In genomic region chr19:48718711-48719231, GRCh38 we compare ENCODE assay signal across 1 cellular context.
TF ChIP-seq lines count a peak whose summit lies in the region.

No MANE protein-coding gene starts in this region.

TF ChIP-seq in HepG2, 621 proteins besides CTCF, POLR2A, EP300 and RAD21 (continued from another document and continues in another):
- TF ChIP-seq ZNF3 (CRISPR knock-in tag; IDR thresholded peaks at IDR 0.05): no peak
- TF ChIP-seq ZBTB7B (CRISPR knock-in tag; IDR thresholded peaks at IDR 0.05): peak; percentile 88
- TF ChIP-seq ZNF629 (CRISPR knock-in tag; conservative IDR thresholded peaks at IDR 0.05): peak; percentile 3; the same call in 1 of the 2 replicates
- no peak for TF ChIP-seq ZNF567 (CRISPR knock-in tag; IDR thresholded peaks at IDR 0.05; ENCODE audit: borderline replicate concordance)
- TF ChIP-seq NBN (conservative IDR thresholded peaks at IDR 0.05): no peak
- peak; percentile 59; the same call in 1 of the 2 replicates for TF ChIP-seq MAX (IDR thresholded peaks at IDR 0.05)
- no peak for TF ChIP-seq CEBPB (IDR thresholded peaks at IDR 0.05; ENCODE audit: borderline replicate concordance, low read depth, low read length)
- peak; percentile 85 for TF ChIP-seq PATZ1 (CRISPR knock-in tag; IDR thresholded peaks at IDR 0.05)
- TF ChIP-seq ZNF580 (CRISPR knock-in tag; IDR thresholded peaks at IDR 0.05; ENCODE audit: borderline replicate concordance, low read depth): no peak
- TF ChIP-seq EED (CRISPR knock-in tag; IDR thresholded peaks at IDR 0.05): no peak
- TF ChIP-seq ZMYM2 (CRISPR knock-in tag; IDR thresholded peaks at IDR 0.05): no peak
- no peak for TF ChIP-seq IRF9 (CRISPR knock-in tag; IDR thresholded peaks at IDR 0.05; ENCODE audit: borderline replicate concordance)
- no peak for TF ChIP-seq ZNF607 (CRISPR knock-in tag; IDR thresholded peaks at IDR 0.05; ENCODE audit: borderline replicate concordance)
- no peak for TF ChIP-seq ZFAT (CRISPR knock-in tag; conservative IDR thresholded peaks at IDR 0.05)
- no peak for TF ChIP-seq ZNF781 (CRISPR knock-in tag; IDR thresholded peaks at IDR 0.05; ENCODE audit: borderline replicate concordance, not compliant biosample characterization)
- no peak for TF ChIP-seq SMC3 (IDR thresholded peaks at IDR 0.05; ENCODE audit: low read length)
- no peak for TF ChIP-seq CBX2 (IDR thresholded peaks at IDR 0.05; ENCODE audit: low read depth, low read length)
- TF ChIP-seq CBX2 (CRISPR knock-in tag; IDR thresholded peaks at IDR 0.05; ENCODE audit: low read depth): no peak
- TF ChIP-seq ATF7 (IDR thresholded peaks at IDR 0.05): no peak
- no peak for TF ChIP-seq ATF7 (CRISPR knock-in tag; IDR thresholded peaks at IDR 0.05)
- no peak for TF ChIP-seq STAT6 (CRISPR knock-in tag; IDR thresholded peaks at IDR 0.05; ENCODE audit: borderline replicate concordance)
- TF ChIP-seq ZNF207 (IDR thresholded peaks at IDR 0.05; ENCODE audit: borderline replicate concordance): no peak
- TF ChIP-seq ZNF780A (CRISPR knock-in tag; IDR thresholded peaks at IDR 0.05): no peak
- no peak for TF ChIP-seq ZNF10 (CRISPR knock-in tag; IDR thresholded peaks at IDR 0.05; ENCODE audit: borderline replicate concordance, low read depth)
- TF ChIP-seq ZNF563 (CRISPR knock-in tag; IDR thresholded peaks at IDR 0.05): no peak
- TF ChIP-seq ZNF710 (CRISPR knock-in tag; IDR thresholded peaks at IDR 0.05; ENCODE audit: borderline replicate concordance): no peak; the same call in 1 of the 2 replicates
- no peak for TF ChIP-seq BRCA1 (CRISPR knock-in tag; IDR thresholded peaks at IDR 0.05)
- TF ChIP-seq ZNF281 (CRISPR knock-in tag; IDR thresholded peaks at IDR 0.05; ENCODE audit: borderline replicate concordance): peak; percentile 96
- no peak for TF ChIP-seq ZNF772 (CRISPR knock-in tag; IDR thresholded peaks at IDR 0.05)
- TF ChIP-seq TBL1XR1 (IDR thresholded peaks at IDR 0.05; ENCODE audit: borderline replicate concordance, low read length, partially characterized antibody): peak; percentile 95
- TF ChIP-seq MAFK (conservative IDR thresholded peaks at IDR 0.05 in 1 of 2, IDR thresholded peaks at IDR 0.05 in 1 of 2; ENCODE audit: low read length in 2 of 2): no peak
- no peak for TF ChIP-seq SATB2 (CRISPR knock-in tag; IDR thresholded peaks at IDR 0.05)
- TF ChIP-seq ZNF790 (CRISPR knock-in tag; IDR thresholded peaks at IDR 0.05; ENCODE audit: borderline replicate concordance): no peak
- TF ChIP-seq TBX3 (IDR thresholded peaks at IDR 0.05; ENCODE audit: borderline replicate concordance): no peak
- no peak for TF ChIP-seq ZNF512 (CRISPR knock-in tag; IDR thresholded peaks at IDR 0.05)
- TF ChIP-seq ZBTB3 (CRISPR knock-in tag; IDR thresholded peaks at IDR 0.05; ENCODE audit: borderline replicate concordance, low read depth): no peak
- no peak for TF ChIP-seq ZNF597 (CRISPR knock-in tag; IDR thresholded peaks at IDR 0.05)
- 0 out of 2 replicates have a peak, but pooled peaks have one; percentile 14 for TF ChIP-seq SOX13 (IDR thresholded peaks at IDR 0.05)
- peak in 1 of 2 experiments; percentile 57; a peak in 2 of 4 replicates for TF ChIP-seq SOX13 (CRISPR knock-in tag; conservative IDR thresholded peaks at IDR 0.05 in 1 of 2, IDR thresholded peaks at IDR 0.05 in 1 of 2)
- TF ChIP-seq NCOA5 (CRISPR knock-in tag; IDR thresholded peaks at IDR 0.05): no peak
- TF ChIP-seq ZNF232 (CRISPR knock-in tag; IDR thresholded peaks at IDR 0.05; ENCODE audit: borderline replicate concordance): no peak
- no peak for TF ChIP-seq ZNF121 (CRISPR knock-in tag; IDR thresholded peaks at IDR 0.05)
- TF ChIP-seq HDAC1 (CRISPR knock-in tag; IDR thresholded peaks at IDR 0.05): peak; percentile 88
- TF ChIP-seq ZBTB20 (CRISPR knock-in tag; IDR thresholded peaks at IDR 0.05; ENCODE audit: borderline replicate concordance, low read depth): peak; percentile 71; the same call in 1 of the 2 replicates
- TF ChIP-seq ZBTB10 (CRISPR knock-in tag; IDR thresholded peaks at IDR 0.05; ENCODE audit: borderline replicate concordance): no peak
